In the genomic region with DNA sequence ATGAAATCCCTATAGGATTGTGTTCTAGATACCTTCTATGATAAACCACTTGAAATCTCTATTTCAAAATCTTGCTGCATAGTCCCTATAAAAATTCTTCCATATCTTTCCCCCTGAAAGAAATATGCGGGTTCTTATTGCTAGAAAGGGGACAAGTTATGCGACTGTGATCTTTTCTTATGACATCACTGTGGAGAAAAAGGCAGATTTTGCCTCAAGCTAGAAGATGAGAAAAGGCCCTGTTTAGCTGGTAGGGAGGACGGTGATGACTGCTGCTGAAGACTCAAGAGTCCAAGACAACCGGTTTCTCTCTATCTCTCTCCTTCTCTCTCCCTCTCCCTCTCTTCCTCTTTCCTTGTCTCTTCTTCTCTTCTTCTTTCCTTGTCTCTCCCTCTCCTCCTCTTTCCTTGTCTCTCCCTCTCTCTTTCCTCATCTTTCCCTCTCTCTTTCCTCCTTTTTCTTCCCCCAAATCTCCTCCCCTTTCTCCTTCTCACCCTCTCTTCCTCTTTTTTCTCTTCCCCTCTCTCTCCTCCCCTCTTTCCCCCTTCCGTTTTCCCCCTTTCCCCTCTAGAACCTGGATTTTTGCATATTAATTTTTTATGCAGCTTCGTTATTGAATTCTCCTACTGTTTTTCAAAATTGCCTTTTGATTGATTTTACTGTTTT, we compare ENCODE assay signal across 18 cellular contexts. TPM values are rescaled to one million over a fixed set of nuclear protein-coding genes. Genes with fewer than 3 reads are reported as not detected.
DNase-seq lines count a peak whose midpoint lies in the region; FAIRE-seq and TF ChIP-seq lines count a peak whose summit lies in the region.
"Had no signal": no experiment of that assay in that cellular context is flagged by ENCODE, and none has a peak within 500 bp of the region (broad histone marks: within the 10 kb centered on the region; RNA-seq: fewer than 3 reads in every experiment).

No MANE protein-coding gene starts in this region.

- H4K20me1 ChIP-seq in GM23248 (ENCODE audit: insufficient read depth) (no peaks in the 10 kb centered on the region), H1 (replicated peaks in 1 of 2; ENCODE audit: control insufficient read depth in 1 of 2, insufficient read depth in 2 of 2, low read length in 2 of 2) (no peaks in the 10 kb centered on the region), osteoblast (ENCODE audit: insufficient read depth, low read length) (no peaks in the 10 kb centered on the region), Karpas-422 (ENCODE audit: insufficient read depth, low read depth, low read length) (no peaks in the 10 kb centered on the region)

- no peak overlapping the region for H4K91ac ChIP-seq in H1 (replicated peaks; ENCODE audit: insufficient read length, low read length)

- H3K4me3 ChIP-seq in ACC112 (ENCODE audit: low read depth, low read length) (no peak overlapping the region), GM23248 (no peak overlapping the region), H1 (ENCODE audit: extremely low read depth in 1 of 4, insufficient read depth in 2 of 4, low read depth in 3 of 4, low read length in 4 of 4) (no peak overlapping the region), osteoblast (ENCODE audit: insufficient read depth, low read length) (no peak overlapping the region), Karpas-422 (ENCODE audit: low read length) (no peak overlapping the region)
- H3K4me3 ChIP-seq: GM23338 had no signal

- TF ChIP-seq RAD21 in H1 (IDR thresholded peaks at IDR 0.05 in 1 of 2, conservative IDR thresholded peaks at IDR 0.05 in 1 of 2; ENCODE audit: low read depth in 2 of 2, low read length in 2 of 2) = no peak

- no peaks in the 10 kb centered on the region for H3K27me3 ChIP-seq in ACC112 (ENCODE audit: insufficient read depth, low read length)
- H3K27me3 ChIP-seq in GM23248 (replicated peaks; ENCODE audit: insufficient read depth) = no peaks in the 10 kb centered on the region
- peaks cover 0 to 2% (median 0%) of the 10 kb centered on the region in 4 experiments; a peak in 2 of 7 replicates for H3K27me3 ChIP-seq in H1 (replicated peaks in 1 of 4; ENCODE audit: control insufficient read depth in 3 of 4, extremely low read depth in 1 of 4, insufficient read depth in 3 of 4, low read length in 3 of 4)
- H3K27me3 ChIP-seq in osteoblast (ENCODE audit: insufficient read depth, low read length) = no peaks in the 10 kb centered on the region
- H3K27me3 ChIP-seq in Karpas-422 (ENCODE audit: low read length) = no peaks in the 10 kb centered on the region

- no peak overlapping the region for H2BK120ac ChIP-seq in H1 (replicated peaks; ENCODE audit: low read depth, low read length)

- H3K56ac ChIP-seq in H1 (replicated peaks; ENCODE audit: insufficient read length, low read depth, low read length) = no peak overlapping the region

- H2BK15ac ChIP-seq in H1 (ENCODE audit: low read length) = no peak overlapping the region

- TF ChIP-seq POLR2A in H1 (IDR thresholded peaks at IDR 0.05; ENCODE audit: control extremely low read depth in 1 of 2, low read depth in 2 of 2, low read length in 2 of 2) = no peak

- peaks cover 6% of the 10 kb centered on the region for H3K4me1 Mint-ChIP-seq in activated T-helper 1 cell treated with anti-CD3 and anti-CD28 coated beads, Interleukin-12 subunit alpha, Interleukin-12 subunit beta, Interleukin-2, Interleukin-4 antibody, amounts not matched to agents 30 ng/mL and 10 ng/mL and 1 ng/mL, durations not matched to agents 14 hours and 24 hours and 36 hours (ENCODE audit: low read depth)

- H3K27ac ChIP-seq in ACC112 (ENCODE audit: low read depth, low read length) (no peak overlapping the region; the same call in 1 of the 2 replicates), GM23248 (peak overlapping the region; percentile 48; the same call in 1 of the 2 replicates), H1 (ENCODE audit: low read depth, low read length) (no peak overlapping the region), osteoblast (ENCODE audit: low read depth, low read length) (no peak overlapping the region), Karpas-422 (ENCODE audit: low read length) (no peak overlapping the region)

- in situ Hi-C loops in GM23248 (cut with MboI) = no loop called here

- no peaks in the 10 kb centered on the region for H3K36me3 Mint-ChIP-seq in activated T-helper 1 cell treated with anti-CD3 and anti-CD28 coated beads, Interleukin-12 subunit alpha, Interleukin-12 subunit beta, Interleukin-2, Interleukin-4 antibody, amounts not matched to agents 30 ng/mL and 10 ng/mL and 1 ng/mL, durations not matched to agents 14 hours and 24 hours and 36 hours (ENCODE audit: low read depth)
- H3K36me3 Mint-ChIP-seq: CD4-positive, CD25-positive, alpha-beta regulatory T cell had no signal

- no peak overlapping the region for H3K4me3 Mint-ChIP-seq in activated T-helper 1 cell treated with anti-CD3 and anti-CD28 coated beads, Interleukin-12 subunit alpha, Interleukin-12 subunit beta, Interleukin-2, Interleukin-4 antibody, amounts not matched to agents 30 ng/mL and 10 ng/mL and 1 ng/mL, durations not matched to agents 14 hours and 24 hours and 36 hours
- H3K4me3 Mint-ChIP-seq: CD4-positive, CD25-positive, alpha-beta regulatory T cell; GM23338 had no signal

- H3K23me2 ChIP-seq in H1 (ENCODE audit: low read depth, low read length) = no peaks in the 10 kb centered on the region

- H3K4ac ChIP-seq in H1 (replicated peaks; ENCODE audit: insufficient read length, low read depth, low read length) = no peak overlapping the region

- no peak overlapping the region for H4K8ac ChIP-seq in H1 (ENCODE audit: extremely low read depth, insufficient read depth, low read length)

- H3K9ac ChIP-seq in GM23248 (no peak overlapping the region), H1 (replicated peaks in 1 of 4; ENCODE audit: extremely low read depth in 1 of 4, low read depth in 3 of 4, low read length in 3 of 4) (no peak overlapping the region), Karpas-422 (ENCODE audit: low read length) (no peak overlapping the region)

- intact Hi-C loops in activated T-helper 1 cell treated with anti-CD3 and anti-CD28 coated beads, Interleukin-12 subunit alpha, Interleukin-12 subunit beta, Interleukin-2, Interleukin-4 antibody, amounts not matched to agents 30 ng/mL and 10 ng/mL and 1 ng/mL, durations not matched to agents 14 hours and 24 hours and 36 hours (cut with micrococcal nuclease) = no loop called here

- H2BK12ac ChIP-seq in H1 (ENCODE audit: low read depth, low read length) = 0 out of 2 replicates have a peak overlapping the region, but pooled peaks have one; percentile 50

- H3K27ac Mint-ChIP-seq in activated T-helper 1 cell treated with anti-CD3 and anti-CD28 coated beads, Interleukin-12 subunit alpha, Interleukin-12 subunit beta, Interleukin-2, Interleukin-4 antibody, amounts not matched to agents 30 ng/mL and 10 ng/mL and 1 ng/mL, durations not matched to agents 14 hours and 24 hours and 36 hours = no peak overlapping the region
- H3K27ac Mint-ChIP-seq: GM23338 had no signal

- TF ChIP-seq CTCF in H1 (IDR thresholded peaks at IDR 0.05; ENCODE audit: control extremely low read depth in 1 of 3, insufficient read depth in 1 of 3, low read depth in 1 of 3, low read length in 3 of 3) = no peak
- no peak for TF ChIP-seq CTCF in osteoblast (IDR thresholded peaks at IDR 0.05; ENCODE audit: extremely low read depth, low read depth, low read length)
- no peak for TF ChIP-seq CTCF in D721Med (IDR thresholded peaks at IDR 0.05; ENCODE audit: insufficient read depth, missing control alignments)

- no peak overlapping the region for H4K5ac ChIP-seq in H1 (ENCODE audit: insufficient read length, low read depth, low read length)

- H3K14ac ChIP-seq in H1 (ENCODE audit: insufficient read length) = no peak overlapping the region

- H3K4me1 ChIP-seq in ACC112 (ENCODE audit: control insufficient read depth, insufficient read depth, low read length, unreplicated experiment) (peaks cover 15% of the 10 kb centered on the region), GM23248 (ENCODE audit: insufficient read depth) (peaks cover 24% of the 10 kb centered on the region), H1 (replicated peaks in 1 of 4; ENCODE audit: control insufficient read depth in 3 of 4, insufficient read depth in 4 of 4, low read length in 3 of 4) (peaks cover 0 to 5% (median under 1%) of the 10 kb centered on the region in 4 experiments; a peak in 2 of 7 replicates), osteoblast (ENCODE audit: insufficient read depth, low read length) (peaks cover 13% of the 10 kb centered on the region), Karpas-422 (ENCODE audit: low read length) (no peaks in the 10 kb centered on the region)

- no peak overlapping the region for H3K23ac ChIP-seq in H1 (ENCODE audit: insufficient read length)

- H3K36me3 ChIP-seq in ACC112 (ENCODE audit: insufficient read depth, low read length) (no peaks in the 10 kb centered on the region), GM23248 (ENCODE audit: low read depth) (no peaks in the 10 kb centered on the region), H1 (ENCODE audit: control insufficient read depth in 2 of 4, insufficient read depth in 4 of 4, low read length in 3 of 4) (no peaks in the 10 kb centered on the region), osteoblast (ENCODE audit: insufficient read depth, low read length) (no peaks in the 10 kb centered on the region), Karpas-422 (ENCODE audit: insufficient read depth, low read length) (no peaks in the 10 kb centered on the region)

- H3K9me3 ChIP-seq in GM23248 (ENCODE audit: low read depth) = no peaks in the 10 kb centered on the region
- H3K9me3 ChIP-seq in H1 (ENCODE audit: insufficient read depth in 2 of 2, low read depth in 1 of 2, low read length in 1 of 2) = no peaks in the 10 kb centered on the region
- H3K9me3 ChIP-seq in osteoblast (ENCODE audit: low read depth, low read length) = no peaks in the 10 kb centered on the region
- no peaks in the 10 kb centered on the region for H3K9me3 ChIP-seq in Karpas-422 (ENCODE audit: low read length)

- TF ChIP-seq EP300 in H1 (IDR thresholded peaks at IDR 0.05; ENCODE audit: borderline replicate concordance in 1 of 2, low read depth in 2 of 2, low read length in 2 of 2) = no peak

- WGBS in GM23248 (ENCODE audit: low coverage in 1 of 2, low lambda C conversion rate in 2 of 2, missing lambda C conversion rate in 2 of 2), 2 experiments = 87 to 90% methylated on average over 6 of the region's 6 CpGs
- WGBS in H1 (ENCODE audit: extremely low coverage in 1 of 2, insufficient coverage in 1 of 2, insufficient read length in 1 of 2, insufficient replicate concordance in 2 of 2, low coverage in 1 of 2, low lambda C conversion rate in 2 of 2, missing lambda C conversion rate in 1 of 2), 2 experiments = 63% methylated on average over 6 of the region's 6 CpGs; no CpG with 5 or more reads in 1 of the 2 experiments

- H2BK20ac ChIP-seq in H1 (ENCODE audit: low read length) = no peak overlapping the region

- CTCF ChIA-PET in H1 (lab: Charles Lee; ENCODE audit: partially characterized antibody) = interaction anchor here (0.6 to 2.2 kb wide), 9 partner anchors 10 to 611 kb away, joined by 3 to 10 read pairs (median 3); no protein-coding TSS in a partner anchor

- no peak for DNase-seq in GM23248
- no peak for DNase-seq in H1 (ENCODE audit: low read depth in 1 of 2, low spot score in 2 of 2)
- no peak for DNase-seq in osteoblast (ENCODE audit: insufficient read length, low spot score, missing footprints)
- no peak for DNase-seq in Karpas-422
- DNase-seq in D721Med (ENCODE audit: insufficient read length, low spot score) = no peak
- no peak for DNase-seq in activated T-helper 1 cell treated with anti-CD3 and anti-CD28 coated beads, Interleukin-12 subunit alpha, Interleukin-12 subunit beta, Interleukin-2, Interleukin-4 antibody, amounts not matched to agents 30 ng/mL and 10 ng/mL and 1 ng/mL, durations not matched to agents 14 hours and 24 hours and 36 hours (ENCODE audit: low spot score)
- DNase-seq: ACHN; Calu3; CD4-positive, CD25-positive, alpha-beta regulatory T cell; DMS79; GF-D8; NCI-H187 treated with DMSO at 0.1 percent for 48 hours; NCI-H2171; NCI-H446 treated with DMSO at 0.1 percent for 48 hours; NCI-H748 treated with DMSO at 0.1 percent for 48 hours; SHP77 had no signal

- H3K4me2 ChIP-seq in GM23248 (ENCODE audit: unreplicated experiment) = no peak overlapping the region
- no peak overlapping the region for H3K4me2 ChIP-seq in H1 (ENCODE audit: insufficient read depth in 1 of 2, low read depth in 2 of 2, low read length in 2 of 2)
- no peak overlapping the region for H3K4me2 ChIP-seq in osteoblast (ENCODE audit: insufficient read depth, low read length)
- no peak overlapping the region for H3K4me2 ChIP-seq in Karpas-422 (ENCODE audit: low read depth, low read length, poor library complexity, severe bottlenecking)
- H3K4me2 ChIP-seq: GM23338 had no signal

- H3K79me1 ChIP-seq in H1 (ENCODE audit: low read depth, low read length) = no peaks in the 10 kb centered on the region

- no peak overlapping the region for H3K18ac ChIP-seq in H1 (ENCODE audit: extremely low read depth, low read length)

- H3F3A ChIP-seq in GM23248 (ENCODE audit: insufficient read depth) = peaks cover 16% of the 10 kb centered on the region

- POLR2A ChIA-PET in H1 (lab: Charles Lee; ENCODE audit: partially characterized antibody) = interaction anchor here (1.2 kb wide), 1 partner anchor 12 kb away, joined by 3 read pairs; no protein-coding TSS in a partner anchor

- H3K27me3 Mint-ChIP-seq in activated T-helper 1 cell treated with anti-CD3 and anti-CD28 coated beads, Interleukin-12 subunit alpha, Interleukin-12 subunit beta, Interleukin-2, Interleukin-4 antibody, amounts not matched to agents 30 ng/mL and 10 ng/mL and 1 ng/mL, durations not matched to agents 14 hours and 24 hours and 36 hours (ENCODE audit: insufficient read depth) = peaks cover 33% of the 10 kb centered on the region

- no peak overlapping the region for H2AK5ac ChIP-seq in H1 (ENCODE audit: low read depth, low read length)

- no peak overlapping the region for H2BK5ac ChIP-seq in H1 (ENCODE audit: low read depth, low read length)

- H3K9me3 Mint-ChIP-seq in activated T-helper 1 cell treated with anti-CD3 and anti-CD28 coated beads, Interleukin-12 subunit alpha, Interleukin-12 subunit beta, Interleukin-2, Interleukin-4 antibody, amounts not matched to agents 30 ng/mL and 10 ng/mL and 1 ng/mL, durations not matched to agents 14 hours and 24 hours and 36 hours = no peaks in the 10 kb centered on the region
- H3K9me3 Mint-ChIP-seq: CD4-positive, CD25-positive, alpha-beta regulatory T cell; GM23338 had no signal

- H3K9me2 ChIP-seq in GM23248 (ENCODE audit: insufficient read depth) (no peaks in the 10 kb centered on the region), Karpas-422 (replicated peaks; ENCODE audit: insufficient read depth, low read length) (no peaks in the 10 kb centered on the region)

- H2AFZ ChIP-seq in ACC112 (ENCODE audit: low read length, unreplicated experiment) (peak overlapping the region; percentile 11), GM23248 (peak overlapping the region; percentile 22; the same call in 1 of the 2 replicates), H1 (ENCODE audit: low read length) (0 out of 2 replicates have a peak overlapping the region, but pooled peaks have one; percentile 45), osteoblast (ENCODE audit: low read length) (peak overlapping the region; percentile 86), Karpas-422 (ENCODE audit: low read length) (no peak overlapping the region)
- H2AFZ ChIP-seq: GM23338 had no signal

- no peaks in the 10 kb centered on the region for H3K79me2 ChIP-seq in ACC112 (ENCODE audit: control insufficient read depth, insufficient read depth, low read length, unreplicated experiment)
- no peaks in the 10 kb centered on the region for H3K79me2 ChIP-seq in GM23248 (ENCODE audit: insufficient read depth)
- no peaks in the 10 kb centered on the region for H3K79me2 ChIP-seq in H1 (ENCODE audit: control insufficient read depth in 1 of 2, insufficient read depth in 2 of 2, low read length in 2 of 2)
- H3K79me2 ChIP-seq in osteoblast (ENCODE audit: insufficient read depth, low read length) = no peaks in the 10 kb centered on the region
- H3K79me2 ChIP-seq in Karpas-422 (ENCODE audit: low read length) = no peaks in the 10 kb centered on the region

- FAIRE-seq in H1 (lab: Jason Lieb, UNC) (no peak), D721Med (lab: Jason Lieb, UNC) (no peak)

RNA-seq across cellular contexts. Expression of gene OR2S2, which starts 5.3 kb away (rescaled TPM):
- total RNA-seq in GM23248 (2014; rRNA removed; shearing (Covaris generic)) = 0.11 TPM in 1 of 2 replicates, not detected in the other
- polyA plus RNA-seq in GM23248 (2016; fragmentation: Nextera tagmentation; extraction: Ambion mirVana) (0.30 and 0.67 TPM in 2 replicates), H1 (2011; rRNA removed) (not detected in 2 replicates)
- not detected in 2 replicates for total RNA-seq in H1 (2021; fragmentation: NEBNext Ultra II Directional; extraction: Animal tissue kit (Norgen Biotek cat#: 25700))
- polyA plus RNA-seq in H1 (2011; cell fraction: cytosol; rRNA removed) = not detected
- polyA plus RNA-seq in H1 (2011; cell fraction: nucleus; rRNA removed) = not detected
- not detected in 4 replicates for polyA plus RNA-seq in H1 (2012, experiment 1 of 2)
- not detected for polyA plus RNA-seq in H1 (2012, experiment 2 of 2)
- not detected for polyA plus RNA-seq in H1 (2013, experiment 1 of 2)
- not detected for polyA plus RNA-seq in H1 (2013, experiment 2 of 2)
- not detected in 2 replicates for polyA minus RNA-seq in H1 (2011; rRNA and poly(A)+ RNA removed)
- polyA minus RNA-seq in H1 (2011; cell fraction: cytosol; rRNA and poly(A)+ RNA removed) = not detected
- not detected for polyA minus RNA-seq in H1 (2011; cell fraction: nucleus; rRNA and poly(A)+ RNA removed)
- under 0.01 TPM in 2 replicates for total RNA-seq in osteoblast
- not detected in 2 replicates for total RNA-seq in Karpas-422 (2014; rRNA removed; shearing (Covaris generic); ENCODE audit: low replicate concordance)
- total RNA-seq in activated T-helper 1 cell treated with anti-CD3 and anti-CD28 coated beads, Interleukin-12 subunit alpha, Interleukin-12 subunit beta, Interleukin-2, Interleukin-4 antibody, amounts not matched to agents 30 ng/mL and 10 ng/mL and 1 ng/mL, durations not matched to agents 14 hours and 24 hours and 36 hours = not detected in 2 replicates
- total RNA-seq: Calu3; CD4-positive, CD25-positive, alpha-beta regulatory T cell; GM23338 had no signal
- polyA plus RNA-seq: CD4-positive, CD25-positive, alpha-beta regulatory T cell; GM23338 had no signal

RNA-seq across cellular contexts. Expression of gene SPAAR, which starts 43.4 kb away (rescaled TPM):
- not detected in 2 replicates for total RNA-seq in GM23248 (2014; rRNA removed; shearing (Covaris generic))
- polyA plus RNA-seq in GM23248 (2016; fragmentation: Nextera tagmentation; extraction: Ambion mirVana) (0.23 and 0.39 TPM in 2 replicates), H1 (2011; rRNA removed) (0.27 and 0.33 TPM in 2 replicates)
- total RNA-seq in H1 (2021; fragmentation: NEBNext Ultra II Directional; extraction: Animal tissue kit (Norgen Biotek cat#: 25700)) = not detected in 2 replicates
- 0.18 TPM for polyA plus RNA-seq in H1 (2011; cell fraction: cytosol; rRNA removed)
- polyA plus RNA-seq in H1 (2011; cell fraction: nucleus; rRNA removed) = 0.74 TPM
- 0.15 to 0.34 TPM (median 0.29 TPM) in 3 of 4 replicates, not detected in the other for polyA plus RNA-seq in H1 (2012, experiment 1 of 2)
- not detected for polyA plus RNA-seq in H1 (2012, experiment 2 of 2)
- 0.30 TPM for polyA plus RNA-seq in H1 (2013, experiment 1 of 2)
- 0.17 TPM for polyA plus RNA-seq in H1 (2013, experiment 2 of 2)
- 0.34 and 0.66 TPM in 2 replicates for polyA minus RNA-seq in H1 (2011; rRNA and poly(A)+ RNA removed)
- polyA minus RNA-seq in H1 (2011; cell fraction: cytosol; rRNA and poly(A)+ RNA removed) = not detected
- polyA minus RNA-seq in H1 (2011; cell fraction: nucleus; rRNA and poly(A)+ RNA removed) = 0.50 TPM
- 0.29 and 0.72 TPM in 2 replicates for total RNA-seq in osteoblast
- total RNA-seq in Karpas-422 (2014; rRNA removed; shearing (Covaris generic); ENCODE audit: low replicate concordance) = not detected in 2 replicates
- total RNA-seq in activated T-helper 1 cell treated with anti-CD3 and anti-CD28 coated beads, Interleukin-12 subunit alpha, Interleukin-12 subunit beta, Interleukin-2, Interleukin-4 antibody, amounts not matched to agents 30 ng/mL and 10 ng/mL and 1 ng/mL, durations not matched to agents 14 hours and 24 hours and 36 hours = not detected in 2 replicates
- total RNA-seq: Calu3; CD4-positive, CD25-positive, alpha-beta regulatory T cell; GM23338 had no signal
- polyA plus RNA-seq: CD4-positive, CD25-positive, alpha-beta regulatory T cell; GM23338 had no signal

RNA-seq across cellular contexts. Expression of gene HRCT1, which starts 46.7 kb away (rescaled TPM):
- 0.76 and 1.2 TPM in 2 replicates for total RNA-seq in GM23248 (2014; rRNA removed; shearing (Covaris generic))
- polyA plus RNA-seq in GM23248 (2016; fragmentation: Nextera tagmentation; extraction: Ambion mirVana) (3.4 and 3.6 TPM in 2 replicates), H1 (2011; rRNA removed) (not detected in 2 replicates)
- total RNA-seq in H1 (2021; fragmentation: NEBNext Ultra II Directional; extraction: Animal tissue kit (Norgen Biotek cat#: 25700)) = not detected in 2 replicates
- polyA plus RNA-seq in H1 (2011; cell fraction: cytosol; rRNA removed) = not detected
- polyA plus RNA-seq in H1 (2011; cell fraction: nucleus; rRNA removed) = 0.50 TPM
- polyA plus RNA-seq in H1 (2012, experiment 1 of 2) = 0.24 TPM in 1 of 4 replicates, not detected in the others
- polyA plus RNA-seq in H1 (2012, experiment 2 of 2) = not detected
- not detected for polyA plus RNA-seq in H1 (2013, experiment 1 of 2)
- polyA plus RNA-seq in H1 (2013, experiment 2 of 2) = not detected
- not detected in 2 replicates for polyA minus RNA-seq in H1 (2011; rRNA and poly(A)+ RNA removed)
- polyA minus RNA-seq in H1 (2011; cell fraction: cytosol; rRNA and poly(A)+ RNA removed) = not detected
- not detected for polyA minus RNA-seq in H1 (2011; cell fraction: nucleus; rRNA and poly(A)+ RNA removed)
- 1.8 and 5.1 TPM in 2 replicates for total RNA-seq in osteoblast
- total RNA-seq in Karpas-422 (2014; rRNA removed; shearing (Covaris generic); ENCODE audit: low replicate concordance) = not detected in 2 replicates
- total RNA-seq in activated T-helper 1 cell treated with anti-CD3 and anti-CD28 coated beads, Interleukin-12 subunit alpha, Interleukin-12 subunit beta, Interleukin-2, Interleukin-4 antibody, amounts not matched to agents 30 ng/mL and 10 ng/mL and 1 ng/mL, durations not matched to agents 14 hours and 24 hours and 36 hours = not detected in 2 replicates
- total RNA-seq: CD4-positive, CD25-positive, alpha-beta regulatory T cell; GM23338 had no signal
- polyA plus RNA-seq: CD4-positive, CD25-positive, alpha-beta regulatory T cell; GM23338 had no signal
